In genomic region chrX:106397788-106398538, GRCh38 we compare ENCODE assay signal across 13 cellular contexts.
DNase-seq lines count a peak whose midpoint lies in the region; ATAC-seq and TF ChIP-seq lines count a peak whose summit lies in the region.
"Had no signal": no experiment of that assay in that cellular context is flagged by ENCODE, and none has a peak within 500 bp of the region (broad histone marks: within the 10 kb centered on the region; RNA-seq: fewer than 3 reads in every experiment).

No MANE protein-coding gene starts in this region.

- intact Hi-C loops in left ventricle myocardium inferior (cut with micrococcal nuclease) (no loop called here), left cardiac atrium (cut with DNase I) (loop anchor here in 1 of 2 donors (5.0 kb wide), 1 partner anchor 226 kb away; no protein-coding TSS in a partner anchor), ascending aorta (cut with DNase I) (no loop called here)

- DNase-seq in left ventricle myocardium inferior (no peak), left cardiac atrium (no peak), SW480 (ENCODE audit: low spot score) (peak; percentile 20), kidney tubule cell (ENCODE audit: low spot score) (peak; percentile 38), ascending aorta (ENCODE audit: low spot score in 2 of 2) (no peak), KG1 (lab: John Stamatoyannopoulos, UW) (no peak)
- DNase-seq: BE2C, hippocampal formation, right cardiac atrium, T-helper 2 cell had no signal

- H3K36me3 ChIP-seq in left ventricle myocardium inferior = no peaks in the 10 kb centered on the region
- no peaks in the 10 kb centered on the region for H3K36me3 ChIP-seq in ascending aorta
- H3K36me3 ChIP-seq: BE2C had no signal

- no peaks in the 10 kb centered on the region for H3K9me3 ChIP-seq in left ventricle myocardium inferior (replicated peaks)
- no peaks in the 10 kb centered on the region for H3K9me3 ChIP-seq in ascending aorta
- H3K9me3 ChIP-seq: BE2C had no signal

- H3K27me3 ChIP-seq in left ventricle myocardium inferior (ENCODE audit: low read depth) = no peaks in the 10 kb centered on the region
- no peaks in the 10 kb centered on the region for H3K27me3 ChIP-seq in ascending aorta
- H3K27me3 ChIP-seq: BE2C had no signal

- H3K27ac ChIP-seq in left ventricle myocardium inferior (replicated peaks) = no peak overlapping the region
- no peak overlapping the region for H3K27ac ChIP-seq in ascending aorta
- H3K27ac ChIP-seq: coronary artery had no signal

- peak; percentile 34 for TF ChIP-seq CTCF in left ventricle myocardium inferior (IDR thresholded peaks at IDR 0.05; ENCODE audit: borderline replicate concordance)
- no peak for TF ChIP-seq CTCF in ascending aorta (IDR thresholded peaks at IDR 0.05)

- no peak for ATAC-seq in left cardiac atrium
- no peak for ATAC-seq in HG02588 (IDR thresholded peaks at IDR 0.05; ENCODE audit: unreplicated experiment)
- ATAC-seq in HG03565 (IDR thresholded peaks at IDR 0.05; ENCODE audit: unreplicated experiment) = no peak

- H3K4me1 ChIP-seq in left ventricle myocardium inferior (no peaks in the 10 kb centered on the region), ascending aorta (no peaks in the 10 kb centered on the region)
- H3K4me1 ChIP-seq: BE2C had no signal

- H3K4me3 ChIP-seq in left ventricle myocardium inferior = no peak overlapping the region
- H3K4me3 ChIP-seq in ascending aorta = no peak overlapping the region
- H3K4me3 ChIP-seq: coronary artery had no signal

Comparison
In these comparisons a context has a peak if more than half of its experiments do, and no peak if none do; other contexts are left out.
1. DNase-seq: peak in SW480 (single experiment) and kidney tubule cell (single experiment); none in left ventricle myocardium inferior (single experiment), left cardiac atrium (single experiment), ascending aorta (0 of 2) and KG1 (single experiment).